Comparison of ENCODE assay signal across 11 cellular contexts in genomic region chrX:154144010-154144409, GRCh38. TPM values are rescaled to one million over a fixed set of nuclear protein-coding genes. Genes with fewer than 3 reads are reported as not detected.
"Had no signal": no experiment of that assay in that cellular context is flagged by ENCODE, and none has a peak within 500 bp of the region (broad histone marks: within the 10 kb centered on the region; RNA-seq: fewer than 3 reads in every experiment).

Gene OPN1LW, plus strand, starts transcription at chrX:154144243. Its CDS starts 41 bp downstream, at chrX:154144284.

RNA-seq across cellular contexts. Expression of gene OPN1LW, which starts in this region (rescaled TPM):
- total RNA-seq: OCI-LY7, PC-3, PC-9, Peyer's patch, Right ventricle myocardium inferior, Right ventricle myocardium superior, RPMI7951, SJCRH30, SJSA1, SK-MEL-5 had no signal
- polyA plus RNA-seq: SK-N-SH had no signal
